21 cellular contexts compared by ENCODE assay signal in the genomic region with DNA sequence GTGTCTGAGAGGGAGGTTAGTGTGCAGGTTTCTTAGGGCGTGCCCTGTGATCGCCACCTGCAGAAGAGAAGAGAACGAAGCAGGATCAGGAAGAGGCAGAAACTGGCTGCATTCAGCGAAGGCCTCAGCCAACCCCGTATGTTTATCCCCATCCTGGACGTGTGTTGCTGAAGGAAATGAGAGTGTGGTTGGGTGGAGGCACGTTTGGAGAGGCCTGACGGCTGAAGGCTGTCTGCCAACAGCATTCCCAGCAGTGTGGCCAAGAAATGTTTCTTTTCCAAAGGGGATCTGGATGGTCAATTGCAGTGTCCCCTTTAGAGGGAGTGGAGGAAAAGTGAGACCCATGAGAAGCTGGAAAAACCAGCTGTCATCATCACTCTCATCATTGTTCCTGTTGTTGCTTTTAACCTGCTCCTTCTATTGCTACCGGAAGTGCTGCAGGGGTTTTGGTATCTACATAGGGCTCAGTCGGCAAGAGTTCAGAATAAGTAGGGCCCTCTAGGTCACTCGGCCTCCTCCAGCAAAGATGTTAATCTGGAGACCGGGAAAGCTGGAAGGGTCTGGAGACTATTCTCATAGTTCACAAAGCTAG. TPM values are rescaled to one million over a fixed set of nuclear protein-coding genes. Genes with fewer than 3 reads are reported as not detected.
A peak's percentile ranks its signal among the peaks of the same experiment; 100 is the strongest.
DNase-seq lines count a peak whose midpoint lies in the region; FAIRE-seq and TF ChIP-seq lines count a peak whose summit lies in the region.
"Had no signal": no experiment of that assay in that cellular context is flagged by ENCODE, and none has a peak within 500 bp of the region (broad histone marks: within the 10 kb centered on the region; RNA-seq: fewer than 3 reads in every experiment).

No MANE protein-coding gene starts in this region.

- 63 to 77% (median 72%) methylated on average over 12 of the region's 12 CpGs for WGBS in spleen, 5 donors

- H3K27me3 ChIP-seq in bronchial epithelial cell (ENCODE audit: control insufficient read depth, insufficient read depth, low read length) (no peaks in the 10 kb centered on the region), spleen (replicated peaks in 1 of 7) (peaks cover 0 to 6% (median 0%) of the 10 kb centered on the region in 7 donors), colonic mucosa (no peaks in the 10 kb centered on the region)
- H3K27me3 ChIP-seq: heart left ventricle had no signal

- H3K4me1 ChIP-seq in kidney (ENCODE audit: control insufficient read depth in 1 of 2, insufficient read depth in 1 of 2, low read depth in 1 of 2, low read length in 2 of 2) = peaks cover 0 to 2% of the 10 kb centered on the region in 2 donors
- no peaks in the 10 kb centered on the region for H3K4me1 ChIP-seq in spleen
- H3K4me1 ChIP-seq in colonic mucosa = no peaks in the 10 kb centered on the region

- H3K36me3 ChIP-seq in bronchial epithelial cell (ENCODE audit: control insufficient read depth, insufficient read depth, low read length) (no peaks in the 10 kb centered on the region), kidney (ENCODE audit: control insufficient read depth in 1 of 2, insufficient read depth in 2 of 2, low read length in 2 of 2) (no peaks in the 10 kb centered on the region), spleen (no peaks in the 10 kb centered on the region), colonic mucosa (no peaks in the 10 kb centered on the region)
- H3K36me3 ChIP-seq: heart left ventricle had no signal

- intact Hi-C loops in kidney (cut with DNase I) = no loop called here
- intact Hi-C loops in spleen (cut with DNase I; ENCODE audit: low total_unique reads) = no loop called here
- intact Hi-C loops in colonic mucosa (cut with DNase I) = no loop called here

- no peaks in the 10 kb centered on the region for H3K9me3 ChIP-seq in kidney (ENCODE audit: control insufficient read depth in 1 of 2, low read length in 2 of 2)
- H3K9me3 ChIP-seq in spleen = no peaks in the 10 kb centered on the region
- H3K9me3 ChIP-seq in colonic mucosa = no peaks in the 10 kb centered on the region
- H3K9me3 ChIP-seq: heart left ventricle had no signal

- FAIRE-seq in bronchial epithelial cell (lab: Jason Lieb, UNC) (peak; percentile 70), kidney (lab: Jason Lieb, UNC) (no peak)
- FAIRE-seq: small intestine had no signal

- peak; percentile 82 for DNase-seq in ELF-1 (ENCODE audit: low read depth, low spot score)
- DNase-seq in bronchial epithelial cell (ENCODE audit: low read depth) = no peak
- DNase-seq in kidney = peak; percentile 53
- peak; percentile 37 for DNase-seq in spleen
- no peak for DNase-seq in DMS53 treated with DMSO at 0.1 percent for 48 hours (lab: John Stamatoyannopoulos, UW; ENCODE audit: unreplicated experiment)
- no peak for DNase-seq in DMS 273 (lab: John Stamatoyannopoulos, UW; ENCODE audit: unreplicated experiment)
- DNase-seq in colonic mucosa = no peak
- DNase-seq in NCI-H2171 treated with DMSO at 0.1 percent for 48 hours (lab: John Stamatoyannopoulos, UW) = no peak
- DNase-seq: activated CD4-positive, alpha-beta memory T cell treated with anti-CD3 and anti-CD28 coated beads for 36 hours; activated naive CD4-positive, alpha-beta T cell treated with anti-CD3 and anti-CD28 coated beads, Interleukin-2, amount 10 ng/mL, durations not matched to agents 7 days and 5 days; CD4-positive, alpha-beta memory T cell; DMS79; heart left ventricle; MM.1S; NCI-H226; PC-9; small intestine; stimulated activated CD4-positive, alpha-beta T cell treated with anti-CD3 and anti-CD28 coated beads, Interleukin-4, amount 100 ng/mL, for 1 hour; T-helper 2 cell had no signal

- no peak overlapping the region for H3K27ac ChIP-seq in kidney (ENCODE audit: low read depth in 2 of 2, low read length in 2 of 2)
- H3K27ac ChIP-seq in spleen = no peak overlapping the region
- no peak overlapping the region for H3K27ac ChIP-seq in colonic mucosa
- H3K27ac ChIP-seq: PC-9 had no signal

- H3K4me3 ChIP-seq in bronchial epithelial cell (ENCODE audit: low read depth, low read length) (no peak overlapping the region), kidney (ENCODE audit: low read length in 2 of 2) (no peak overlapping the region), spleen (no peak overlapping the region), colonic mucosa (no peak overlapping the region)
- H3K4me3 ChIP-seq: heart left ventricle, lung, PC-9 had no signal

- H3K9ac ChIP-seq in kidney (ENCODE audit: low read length in 2 of 2) (no peak overlapping the region), colonic mucosa (ENCODE audit: low read depth in 2 of 2, low read length in 2 of 2) (no peak overlapping the region)

- TF ChIP-seq POLR2A in spleen (IDR thresholded peaks at IDR 0.05) = no peak

- TF ChIP-seq CTCF in bronchial epithelial cell (IDR thresholded peaks at IDR 0.05; ENCODE audit: insufficient read depth, low read length, severe bottlenecking) = no peak
- no peak for TF ChIP-seq CTCF in kidney (IDR thresholded peaks at IDR 0.05; ENCODE audit: borderline replicate concordance, extremely low read depth, insufficient read depth)
- no peak for TF ChIP-seq CTCF in spleen (IDR thresholded peaks at IDR 0.05 in 8 of 11, conservative IDR thresholded peaks at IDR 0.05 in 3 of 11)
- TF ChIP-seq CTCF in colonic mucosa (IDR thresholded peaks at IDR 0.05) = no peak

RNA-seq across cellular contexts. Expression of gene SLC47A1, which starts 46.5 kb away (rescaled TPM):
- total RNA-seq in bronchial epithelial cell (1.3 and 1.6 TPM in 2 replicates), kidney (26.0 TPM), spleen (10 to 100 TPM in 2 of 7 donors, 1 to 10 TPM in 5; 3.6 to 23.0 (median 6.0) TPM), colonic mucosa (1 to 10 TPM in 1 of 2 donors, under 1 TPM in 1; 0.37 to 1.0 TPM)
- polyA plus RNA-seq in kidney (ENCODE audit: insufficient read depth, low read depth, low replicate concordance) (94.8 TPM), spleen (1 to 10 TPM; 1.2 to 2.4 (median 1.2) TPM)
- total RNA-seq: natural killer cell treated with Interleukin-12 subunit alpha and Interleukin-12 subunit beta and Interleukin-15 and Interleukin-18, amount 100 ng/mL, for 72 hours had no signal
- polyA plus RNA-seq: CD4-positive, alpha-beta memory T cell had no signal

Comparison
In these comparisons a context has a peak if more than half of its experiments do, and no peak if none do; other contexts are left out.
1. DNase-seq: peak in ELF-1 (single experiment), kidney (single experiment) and spleen (single experiment); none in bronchial epithelial cell (single experiment), DMS53 treated with DMSO at 0.1 percent for 48 hours (single experiment), DMS 273 (single experiment), colonic mucosa (single experiment) and NCI-H2171 treated with DMSO at 0.1 percent for 48 hours (single experiment).